Comparison of ENCODE assay signal across 18 cellular contexts in the genomic region with DNA sequence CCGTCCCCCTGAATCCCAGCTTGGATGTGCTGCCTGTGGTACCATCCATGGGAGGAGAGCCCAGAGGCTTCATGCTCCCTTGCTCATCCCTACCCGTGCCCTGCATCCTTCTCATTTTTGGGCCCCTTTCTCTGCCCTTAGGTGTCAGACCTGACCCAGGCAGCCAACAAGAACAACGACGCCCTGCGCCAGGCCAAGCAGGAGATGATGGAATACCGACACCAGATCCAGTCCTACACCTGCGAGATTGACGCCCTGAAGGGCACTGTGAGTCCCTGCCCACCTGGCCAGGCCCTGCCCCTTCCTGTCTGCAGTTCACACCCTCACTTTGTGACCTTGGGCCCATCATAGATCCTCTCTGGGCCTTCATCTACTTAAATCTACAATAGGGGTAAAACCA. TPM values are rescaled to one million over a fixed set of nuclear protein-coding genes. Genes with fewer than 3 reads are reported as not detected.
DNase-seq lines count a peak whose midpoint lies in the region; ATAC-seq and TF ChIP-seq lines count a peak whose summit lies in the region.
"Had no signal": no experiment of that assay in that cellular context is flagged by ENCODE, and none has a peak within 500 bp of the region (broad histone marks: within the 10 kb centered on the region; RNA-seq: fewer than 3 reads in every experiment).

No MANE protein-coding gene starts in this region.

- TF ChIP-seq POLR2A in heart left ventricle (IDR thresholded peaks at IDR 0.05) (no peak), transverse colon (IDR thresholded peaks at IDR 0.05) (no peak)

- H3K27ac ChIP-seq in heart left ventricle (peak overlapping the region; percentile 88 to 99 (median 96)), right cardiac atrium (ENCODE audit: low read length) (peak overlapping the region; percentile 64), rectal smooth muscle tissue (ENCODE audit: low read depth, low read length) (peak overlapping the region; percentile 99), transverse colon (peak overlapping the region; percentile 86 to 96 (median 89))
- H3K27ac ChIP-seq: 22Rv1, GM23248, KMS-11 had no signal

- TF ChIP-seq CTCF in heart left ventricle (IDR thresholded peaks at IDR 0.05) (no peak), transverse colon (IDR thresholded peaks at IDR 0.05) (no peak)

- H3K4me1 ChIP-seq in heart left ventricle (peaks cover 0 to 38% (median 10%) of the 10 kb centered on the region in 12 donors), right cardiac atrium (ENCODE audit: control insufficient read depth, insufficient read depth, low read length) (no peaks in the 10 kb centered on the region), rectal smooth muscle tissue (ENCODE audit: control insufficient read depth, insufficient read depth, low read length) (peaks cover 30% of the 10 kb centered on the region), transverse colon (peaks cover 6 to 15% (median 10%) of the 10 kb centered on the region in 4 donors)

- H3K36me3 ChIP-seq in heart left ventricle = peaks cover 0 to 54% (median 34%) of the 10 kb centered on the region in 9 donors
- peaks cover 26% of the 10 kb centered on the region for H3K36me3 ChIP-seq in rectal smooth muscle tissue (ENCODE audit: control insufficient read depth, insufficient read depth, low read length)
- no peaks in the 10 kb centered on the region for H3K36me3 ChIP-seq in transverse colon

- peak in 1 of 5 donors; percentile 55 for DNase-seq in heart left ventricle
- DNase-seq in cardiac septum (ENCODE audit: low spot score) = no peak
- DNase-seq in right cardiac atrium = no peak
- DNase-seq in transverse colon = no peak
- DNase-seq in GDM1 (lab: John Stamatoyannopoulos, UW) = no peak
- DNase-seq: CD8-positive, alpha-beta T cell; DMS79 treated with DMSO at 0.1 percent for 48 hours; GM23248; NCI-H1105; NCI-H187; NCI-H446 had no signal

- H3K4me3 ChIP-seq in heart left ventricle = peak overlapping the region; percentile 49 to 80 (median 63)
- H3K4me3 ChIP-seq in right cardiac atrium (ENCODE audit: low read length) = peak overlapping the region; percentile 51
- H3K4me3 ChIP-seq in rectal smooth muscle tissue (ENCODE audit: low read length) = peak overlapping the region; percentile 67
- peak overlapping the region; percentile 36 to 55 (median 48) for H3K4me3 ChIP-seq in transverse colon
- H3K4me3 ChIP-seq: GM23248 had no signal

- H3K27me3 ChIP-seq in heart left ventricle (peaks cover 0 to 21% (median 15%) of the 10 kb centered on the region in 9 donors), right cardiac atrium (ENCODE audit: control insufficient read depth, insufficient read depth) (no peaks in the 10 kb centered on the region), rectal smooth muscle tissue (ENCODE audit: control insufficient read depth, insufficient read depth, low read length) (no peaks in the 10 kb centered on the region), transverse colon (peaks cover 25% of the 10 kb centered on the region)

- intact Hi-C loops in heart left ventricle (cut with DNase I) = loop anchor here in 2 of 10 donors (2.0 to 10.0 kb wide), 2 partner anchors 16 to 214 kb away; no protein-coding TSS in a partner anchor
- intact Hi-C loops in cardiac septum (cut with DNase I) = no loop called here
- intact Hi-C loops in right cardiac atrium (cut with DNase I) = no loop called here
- intact Hi-C loops in transverse colon (cut with DNase I; ENCODE audit: low total_unique reads) = loop anchor here (2.0 kb wide), 1 partner anchor 16 kb away; no protein-coding TSS in a partner anchor

- in situ Hi-C loops in transverse colon (cut with MboI; ENCODE audit: low pct_ligation_motif_present in 1 of 4, low pct_unique_long_range_greater_than_20kb in 1 of 4, low sequenced_read_pairs in 3 of 4) = no loop called here

- ATAC-seq in heart left ventricle (no peak), right cardiac atrium (no peak), HG03039 (IDR thresholded peaks at IDR 0.05; ENCODE audit: unreplicated experiment) (no peak), HG03095 (IDR thresholded peaks at IDR 0.05; ENCODE audit: unreplicated experiment) (no peak)
- ATAC-seq: CD8-positive, alpha-beta T cell; Panc1 had no signal

- no peak for TF ChIP-seq EP300 in transverse colon (IDR thresholded peaks at IDR 0.05; ENCODE audit: low read depth)

- H3K9ac ChIP-seq in rectal smooth muscle tissue (ENCODE audit: low read length) = peak overlapping the region; percentile 25
- H3K9ac ChIP-seq: GM23248, KMS-11 had no signal

- H3K9me3 ChIP-seq in heart left ventricle (no peaks in the 10 kb centered on the region), right cardiac atrium (ENCODE audit: control insufficient read depth, low read length) (no peaks in the 10 kb centered on the region), transverse colon (no peaks in the 10 kb centered on the region)

- 62 to 66% (median 65%) methylated on average over 8 of the region's 8 CpGs for WGBS in heart left ventricle, 4 donors
- WGBS in right cardiac atrium = 71% methylated on average over 8 of the region's 8 CpGs
- 74 to 80% methylated on average over 1 to 8 of the region's 8 CpGs for WGBS in transverse colon (ENCODE audit: low coverage in 1 of 2), 2 donors

RNA-seq across cellular contexts. Expression of a gene that starts 2.5 kb away (rescaled TPM):
- total RNA-seq in heart left ventricle (over 10,000 TPM in 8 of 9 donors, 1,000 to 10,000 TPM in 1; 9,618 to 28,674 (median 17,979) TPM), cardiac septum (21,230 TPM), right cardiac atrium (over 10,000 TPM in 1 of 4 donors, 1,000 to 10,000 TPM in 3; 6,970 to 10,932 (median 7,338) TPM), transverse colon (over 10,000 TPM in 1 of 4 donors, 1,000 to 10,000 TPM in 2, 100 to 1,000 TPM in 1; 1,000 to 12,373 (median 1,519) TPM)
- polyA plus RNA-seq in heart left ventricle (over 10,000 TPM; 15,024 to 19,385 TPM), right cardiac atrium (9,146 TPM)
- total RNA-seq: CD8-positive, alpha-beta T cell; MCF 10A had no signal

RNA-seq across cellular contexts. Expression of a gene that starts 14.0 kb away (rescaled TPM):
- total RNA-seq in heart left ventricle (100 to 1,000 TPM in 6 of 9 donors, 10 to 100 TPM in 3; 93.6 to 150 (median 114) TPM), cardiac septum (199 TPM), right cardiac atrium (100 to 1,000 TPM; 122 to 176 (median 159) TPM), transverse colon (10 to 100 TPM; 26.5 to 95.8 (median 48.5) TPM)
- polyA plus RNA-seq in heart left ventricle (10 to 100 TPM; 64.8 to 92.2 TPM), right cardiac atrium (85.5 TPM)

RNA-seq across cellular contexts. Expression of a gene that starts 33.0 kb away (rescaled TPM):
- 100 to 1,000 TPM in 1 of 9 donors, 10 to 100 TPM in 8; 61.8 to 101 (median 73.4) TPM for total RNA-seq in heart left ventricle
- 10 to 100 TPM; 61.3 to 69.6 TPM for polyA plus RNA-seq in heart left ventricle
- 47.2 TPM for total RNA-seq in cardiac septum
- total RNA-seq in right cardiac atrium = 10 to 100 TPM; 42.2 to 58.8 (median 56.2) TPM
- polyA plus RNA-seq in right cardiac atrium = 50.0 TPM
- 100 to 1,000 TPM in 2 of 4 donors, 10 to 100 TPM in 2; 61.3 to 142 (median 104) TPM for total RNA-seq in transverse colon
